In the genomic region with DNA sequence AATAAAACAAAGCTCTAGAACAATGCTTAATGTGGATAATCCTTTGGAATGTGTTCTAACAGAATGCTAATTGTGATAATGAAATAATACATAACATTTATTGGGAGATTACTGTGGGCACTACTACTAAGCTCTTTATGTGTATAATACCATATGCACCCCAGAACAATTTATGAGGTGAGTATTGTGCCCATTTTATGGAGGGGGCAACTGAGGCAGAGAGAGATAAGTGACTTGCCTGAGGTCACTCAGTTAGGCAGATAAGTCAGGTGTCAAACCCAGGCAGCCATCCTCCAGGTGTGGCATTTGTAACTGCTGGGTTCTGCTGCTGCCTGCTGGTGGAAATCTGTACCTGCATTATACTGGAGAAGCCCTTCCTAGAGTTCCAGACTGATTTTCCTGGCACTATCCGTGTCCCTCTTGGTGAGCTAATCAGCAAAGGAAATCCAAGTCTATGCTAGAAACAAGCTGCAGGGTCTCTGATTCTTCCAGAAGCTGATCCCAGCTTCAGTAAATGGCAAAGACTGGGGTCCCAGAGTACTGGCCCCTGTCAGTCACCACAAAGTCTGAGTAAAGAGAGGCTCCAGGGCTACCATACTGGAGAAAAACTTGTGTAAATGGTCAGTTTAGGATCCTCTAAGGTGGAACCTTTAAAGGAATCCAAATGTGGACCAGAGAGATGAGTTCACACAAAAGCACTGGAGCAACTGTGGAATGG, we compare ENCODE assay signal across 1 cellular context.
A peak's percentile ranks its signal among the peaks of the same experiment; 100 is the strongest.
TF ChIP-seq lines count a peak whose summit lies in the region.

No MANE protein-coding gene starts in this region.

TF ChIP-seq in H1, 55 proteins besides CTCF, POLR2A, EP300 and RAD21:
- TF ChIP-seq YY1 (IDR thresholded peaks at IDR 0.05; ENCODE audit: low read depth, low read length) (peak; percentile 71), TCF12 (IDR thresholded peaks at IDR 0.05; ENCODE audit: low read depth, low read length) (peak; percentile 74; the same call in 1 of the 2 replicates), PHF8 (conservative IDR thresholded peaks at IDR 0.05; ENCODE audit: low read depth, low read length) (no peak), KDM1A (IDR thresholded peaks at IDR 0.05; ENCODE audit: borderline replicate concordance, low read length) (peak; percentile 96), JUN (IDR thresholded peaks at IDR 0.05; ENCODE audit: low read depth, low read length) (no peak), HDAC2 (IDR thresholded peaks at IDR 0.05; ENCODE audit: borderline replicate concordance in 1 of 2, low read depth in 2 of 2, low read length in 2 of 2) (peak in 1 of 2 experiments; percentile 94; a peak in 2 of 4 replicates), CBX5 (IDR thresholded peaks at IDR 0.05; ENCODE audit: low read depth, low read length) (no peak), SUZ12 (IDR thresholded peaks at IDR 0.05; ENCODE audit: low read length) (no peak)
- TF ChIP-seq, protein P1, sequence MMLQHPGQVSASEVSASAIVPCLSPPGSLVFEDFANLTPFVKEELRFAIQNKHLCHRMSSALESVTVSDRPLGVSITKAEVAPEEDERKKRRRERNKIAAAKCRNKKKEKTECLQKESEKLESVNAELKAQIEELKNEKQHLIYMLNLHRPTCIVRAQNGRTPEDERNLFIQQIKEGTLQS (IDR thresholded peaks at IDR 0.05; ENCODE audit: insufficient read depth, low read depth, low read length) = no peak
